In genomic region chr10:89392974-89393373, GRCh38 we compare ENCODE assay signal across 8 cellular contexts. TPM values are rescaled to one million over a fixed set of nuclear protein-coding genes. Genes with fewer than 3 reads are reported as not detected.
DNase-seq lines count a peak whose midpoint lies in the region; ATAC-seq and TF ChIP-seq lines count a peak whose summit lies in the region.

No MANE protein-coding gene starts in this region.

- peak overlapping the region; percentile 79 for H3K9ac ChIP-seq in Loucy (ENCODE audit: low read depth, low read length, poor library complexity, severe bottlenecking)

- H3K4me1 Mint-ChIP-seq in activated naive CD4-positive, alpha-beta T cell treated with anti-CD3 and anti-CD28 coated beads, Interleukin-2, amount 10 ng/mL, durations not matched to agents 7 days and 5 days: peaks cover 36% of the 10 kb centered on the region

- H3K79me2 ChIP-seq in Loucy (ENCODE audit: insufficient read depth, low read length): no peaks in the 10 kb centered on the region

- peak overlapping the region; percentile 94 for H3K27ac Mint-ChIP-seq in activated naive CD4-positive, alpha-beta T cell treated with anti-CD3 and anti-CD28 coated beads, Interleukin-2, amount 10 ng/mL, durations not matched to agents 7 days and 5 days

- CTCF ChIA-PET in activated naive CD4-positive, alpha-beta T cell treated with anti-CD3 and anti-CD28 coated beads, Interleukin-2, amount 10 ng/mL, durations not matched to agents 7 days and 5 days (lab: Charles Lee): interaction anchor here (0.6 to 1.2 kb wide), 8 partner anchors 21 to 1517 kb away, joined by 3 to 6 read pairs (median 4); partner anchors contain the start of gene IFIT5

- DNase-seq in activated naive CD4-positive, alpha-beta T cell treated with anti-CD3 and anti-CD28 coated beads, Interleukin-2, amount 10 ng/mL, durations not matched to agents 7 days and 5 days: peak; percentile 28
- DNase-seq in activated naive CD4-positive, alpha-beta T cell treated with Interleukin-2 at 50 U/mL for 16 hours: no peak
- no peak for DNase-seq in breast epithelium (ENCODE audit: low spot score in 2 of 2)
- no peak for DNase-seq in left lobe of liver (ENCODE audit: low spot score)
- DNase-seq in stimulated activated CD4-positive, alpha-beta T cell treated with anti-CD3 and anti-CD28 coated beads, Interleukin-12 subunit alpha, Interleukin-12 subunit beta, amount 100 ng/mL, for 4 hours: no peak

- intact Hi-C loops in breast epithelium (cut with DNase I; ENCODE audit: low total_unique reads): no loop called here

- H3F3A ChIP-seq in Loucy (ENCODE audit: low read depth): no peaks in the 10 kb centered on the region

- H3K36me3 ChIP-seq in Loucy (ENCODE audit: insufficient read depth, low read length) (no peaks in the 10 kb centered on the region), breast epithelium (no peaks in the 10 kb centered on the region)

- peaks cover 3% of the 10 kb centered on the region for H3K36me3 Mint-ChIP-seq in activated naive CD4-positive, alpha-beta T cell treated with anti-CD3 and anti-CD28 coated beads, Interleukin-2, amount 10 ng/mL, durations not matched to agents 7 days and 5 days

- H3K27me3 Mint-ChIP-seq in activated naive CD4-positive, alpha-beta T cell treated with anti-CD3 and anti-CD28 coated beads, Interleukin-2, amount 10 ng/mL, durations not matched to agents 7 days and 5 days: no peaks in the 10 kb centered on the region

- ATAC-seq in left lobe of liver: peak; percentile 60
- no peak for ATAC-seq in HG03097 (IDR thresholded peaks at IDR 0.05; ENCODE audit: low FRiP score, unreplicated experiment)

- H3K9me2 ChIP-seq in Loucy (replicated peaks; ENCODE audit: low read depth, low read length): no peaks in the 10 kb centered on the region

- TF ChIP-seq POLR2A in breast epithelium (IDR thresholded peaks at IDR 0.05): no peak

- no peaks in the 10 kb centered on the region for H3K9me3 Mint-ChIP-seq in activated naive CD4-positive, alpha-beta T cell treated with anti-CD3 and anti-CD28 coated beads, Interleukin-2, amount 10 ng/mL, durations not matched to agents 7 days and 5 days

- H3K27ac ChIP-seq in breast epithelium (peak overlapping the region; percentile 75 to 85), temporal lobe (ENCODE audit: low read depth, low read length) (peak overlapping the region; percentile 78)

- peak overlapping the region; percentile 84 for H3K4me3 ChIP-seq in Loucy (ENCODE audit: low read length, poor library complexity, severe bottlenecking)
- peak overlapping the region; percentile 50 to 73 (median 58) for H3K4me3 ChIP-seq in breast epithelium

- no peaks in the 10 kb centered on the region for H4K20me1 ChIP-seq in Loucy (ENCODE audit: insufficient read depth, low read length, poor library complexity, severe bottlenecking)

- H3K27me3 ChIP-seq in Loucy (ENCODE audit: insufficient read depth, low read length, poor library complexity, severe bottlenecking): no peaks in the 10 kb centered on the region
- no peaks in the 10 kb centered on the region for H3K27me3 ChIP-seq in breast epithelium

- H3K4me3 Mint-ChIP-seq in activated naive CD4-positive, alpha-beta T cell treated with anti-CD3 and anti-CD28 coated beads, Interleukin-2, amount 10 ng/mL, durations not matched to agents 7 days and 5 days: peak overlapping the region; percentile 80

- H3K4me1 ChIP-seq in Loucy (ENCODE audit: insufficient read depth, low read length, poor library complexity, severe bottlenecking) (peaks cover 15% of the 10 kb centered on the region), breast epithelium (no peaks in the 10 kb centered on the region)

- TF ChIP-seq CTCF in Loucy (conservative IDR thresholded peaks at IDR 0.05; ENCODE audit: low read length) (no peak), breast epithelium (IDR thresholded peaks at IDR 0.05) (no peak)

- peak overlapping the region; percentile 87 for H3K4me2 ChIP-seq in Loucy (ENCODE audit: low read depth, low read length, poor library complexity, severe bottlenecking)

- H3K9me3 ChIP-seq in Loucy (ENCODE audit: insufficient read depth, low read depth, low read length): no peaks in the 10 kb centered on the region
- no peaks in the 10 kb centered on the region for H3K9me3 ChIP-seq in breast epithelium

- H2AFZ ChIP-seq in Loucy (ENCODE audit: low read length): peak overlapping the region; percentile 85

RNA-seq across cellular contexts. Expression of gene IFIT1, which starts 0.6 kb away (rescaled TPM):
- total RNA-seq in breast epithelium (10 to 100 TPM; 10.2 to 13.9 (median 11.4) TPM), left lobe of liver (9.6 TPM), temporal lobe (3.7 TPM)

RNA-seq across cellular contexts. Expression of gene IFIT1B, which starts 15.1 kb away (rescaled TPM):
- total RNA-seq in breast epithelium: not detected
- total RNA-seq in left lobe of liver: not detected
- 0.49 TPM for total RNA-seq in temporal lobe

RNA-seq across cellular contexts. Expression of gene IFIT5, which starts 21.4 kb away (rescaled TPM):
- total RNA-seq in breast epithelium (10 to 100 TPM; 13.8 to 19.7 (median 16.0) TPM), left lobe of liver (3.8 TPM), temporal lobe (35.4 TPM)
